Comparison of ENCODE assay signal across 12 cellular contexts in genomic region chr1:86846166-86846647, GRCh38.
A peak's percentile ranks its signal among the peaks of the same experiment; 100 is the strongest.
DNase-seq lines count a peak whose midpoint lies in the region; ATAC-seq, FAIRE-seq and TF ChIP-seq lines count a peak whose summit lies in the region.
"Had no signal": no experiment of that assay in that cellular context is flagged by ENCODE, and none has a peak within 500 bp of the region (broad histone marks: within the 10 kb centered on the region; RNA-seq: fewer than 3 reads in every experiment).

No MANE protein-coding gene starts in this region.

- H3K4me1 ChIP-seq in left lung: no peaks in the 10 kb centered on the region

- H3K27me3 ChIP-seq in left lung: no peaks in the 10 kb centered on the region

- DNase-seq in CD1c-positive myeloid dendritic cell (ENCODE audit: extremely low spot score): peak; percentile 25
- DNase-seq in HTR-8/SVneo (ENCODE audit: insufficient read length, low spot score): peak; percentile 35
- DNase-seq in astrocyte of the hippocampus (ENCODE audit: low read depth, low spot score): peak; percentile 79
- no peak for DNase-seq in left lung
- DNase-seq in NCI-H187 (lab: John Stamatoyannopoulos, UW): no peak
- no peak for DNase-seq in NCI-H1092 treated with DMSO at 0.1 percent for 48 hours (lab: John Stamatoyannopoulos, UW)
- no peak for DNase-seq in ACHN
- no peak for DNase-seq in inferior parietal cortex (ENCODE audit: extremely low spot score)
- DNase-seq: activated CD4-positive, alpha-beta T cell treated with anti-CD3 and anti-CD28 coated beads for 48 hours; amygdala; glutamatergic neuron had no signal

- TF ChIP-seq CTCF in left lung (IDR thresholded peaks at IDR 0.05): no peak

- no peak overlapping the region for H3K4me3 ChIP-seq in left lung

- intact Hi-C loops in left lung (cut with DNase I): no loop called here

- no peak for FAIRE-seq in HTR-8/SVneo (lab: Jason Lieb, UNC)

- in situ Hi-C loops in ACHN (cut with HindIII; ENCODE audit: low pct_ligation_motif_present, low pct_unique_long_range_greater_than_20kb, low sequenced_read_pairs): no loop called here

- H3K9me3 ChIP-seq in left lung: no peaks in the 10 kb centered on the region

- ATAC-seq in left lung: peak; percentile 46
- ATAC-seq: Right ventricle myocardium inferior had no signal

- no peaks in the 10 kb centered on the region for H3K36me3 ChIP-seq in left lung

- H3K27ac ChIP-seq in left lung: no peak overlapping the region

Comparison
In these comparisons a context has a peak if more than half of its experiments do, and no peak if none do; other contexts are left out.
1. DNase-seq: peak in CD1c-positive myeloid dendritic cell (single experiment), HTR-8/SVneo (single experiment) and astrocyte of the hippocampus (single experiment); none in left lung (0 of 2), NCI-H187 (0 of 2), NCI-H1092 treated with DMSO at 0.1 percent for 48 hours (single experiment), ACHN (single experiment) and inferior parietal cortex (single experiment).